Comparison of ENCODE assay signal across 11 cellular contexts in genomic region chr5:76367623-76368366, GRCh38.
DNase-seq lines count a peak whose midpoint lies in the region; ATAC-seq and FAIRE-seq lines count a peak whose summit lies in the region.
"Had no signal": no experiment of that assay in that cellular context is flagged by ENCODE, and none has a peak within 500 bp of the region (broad histone marks: within the 10 kb centered on the region; RNA-seq: fewer than 3 reads in every experiment).

No MANE protein-coding gene starts in this region.

- no peaks in the 10 kb centered on the region for H3K36me3 Mint-ChIP-seq in stimulated activated memory B cell treated with anti-CD40 and anti-IgM and Interleukin-4, amounts not matched to agents 10 μg/mL and 1 μg/mL and 100 μg/mL, for 72 hours

- peak; percentile 5 for DNase-seq in activated T-cell treated with anti-CD3 and anti-CD28 coated beads for 48 hours (ENCODE audit: low read depth)
- no peak for DNase-seq in activated T-cell treated with anti-CD3 and anti-CD28 coated beads for 4 hours
- peak; percentile 24 for DNase-seq in astrocyte of the hippocampus (ENCODE audit: low read depth, low spot score)
- DNase-seq in middle frontal gyrus (ENCODE audit: extremely low spot score, low spot score): no peak
- no peak for DNase-seq in HTR-8/SVneo (ENCODE audit: insufficient read length, low spot score)
- DNase-seq: body of pancreas, occipital lobe had no signal

- no peaks in the 10 kb centered on the region for H3K4me1 Mint-ChIP-seq in stimulated activated memory B cell treated with anti-CD40 and anti-IgM and Interleukin-4, amounts not matched to agents 10 μg/mL and 1 μg/mL and 100 μg/mL, for 72 hours
- H3K4me1 Mint-ChIP-seq: B cell had no signal

- no peak overlapping the region for H3K4me3 Mint-ChIP-seq in stimulated activated memory B cell treated with anti-CD40 and anti-IgM and Interleukin-4, amounts not matched to agents 10 μg/mL and 1 μg/mL and 100 μg/mL, for 72 hours
- H3K4me3 Mint-ChIP-seq: B cell had no signal

- no peak for FAIRE-seq in HTR-8/SVneo (lab: Jason Lieb, UNC)

- peaks cover 18% of the 10 kb centered on the region for H3K27me3 Mint-ChIP-seq in stimulated activated memory B cell treated with anti-CD40 and anti-IgM and Interleukin-4, amounts not matched to agents 10 μg/mL and 1 μg/mL and 100 μg/mL, for 72 hours

- no peaks in the 10 kb centered on the region for H3K9me3 Mint-ChIP-seq in stimulated activated memory B cell treated with anti-CD40 and anti-IgM and Interleukin-4, amounts not matched to agents 10 μg/mL and 1 μg/mL and 100 μg/mL, for 72 hours

- peak; percentile 50 for ATAC-seq in HG03558 (IDR thresholded peaks at IDR 0.05; ENCODE audit: extremely low read depth, unreplicated experiment)
- ATAC-seq in stimulated activated memory B cell treated with anti-CD40 and anti-IgM and Interleukin-4, amounts not matched to agents 10 μg/mL and 1 μg/mL and 100 μg/mL, for 72 hours: peak; percentile 51
- no peak for ATAC-seq in GM21576 (IDR thresholded peaks at IDR 0.05; ENCODE audit: unreplicated experiment)
- ATAC-seq: body of pancreas had no signal

- H3K27ac Mint-ChIP-seq in stimulated activated memory B cell treated with anti-CD40 and anti-IgM and Interleukin-4, amounts not matched to agents 10 μg/mL and 1 μg/mL and 100 μg/mL, for 72 hours: peak overlapping the region; percentile 38
- H3K27ac Mint-ChIP-seq: B cell had no signal

Comparison
In these comparisons a context has a peak if more than half of its experiments do, and no peak if none do; other contexts are left out.
1. DNase-seq: peak in activated T-cell treated with anti-CD3 and anti-CD28 coated beads for 48 hours (single experiment) and astrocyte of the hippocampus (single experiment); none in activated T-cell treated with anti-CD3 and anti-CD28 coated beads for 4 hours (single experiment), middle frontal gyrus (single experiment) and HTR-8/SVneo (single experiment).